12 cellular contexts compared by ENCODE assay signal in the genomic region with DNA sequence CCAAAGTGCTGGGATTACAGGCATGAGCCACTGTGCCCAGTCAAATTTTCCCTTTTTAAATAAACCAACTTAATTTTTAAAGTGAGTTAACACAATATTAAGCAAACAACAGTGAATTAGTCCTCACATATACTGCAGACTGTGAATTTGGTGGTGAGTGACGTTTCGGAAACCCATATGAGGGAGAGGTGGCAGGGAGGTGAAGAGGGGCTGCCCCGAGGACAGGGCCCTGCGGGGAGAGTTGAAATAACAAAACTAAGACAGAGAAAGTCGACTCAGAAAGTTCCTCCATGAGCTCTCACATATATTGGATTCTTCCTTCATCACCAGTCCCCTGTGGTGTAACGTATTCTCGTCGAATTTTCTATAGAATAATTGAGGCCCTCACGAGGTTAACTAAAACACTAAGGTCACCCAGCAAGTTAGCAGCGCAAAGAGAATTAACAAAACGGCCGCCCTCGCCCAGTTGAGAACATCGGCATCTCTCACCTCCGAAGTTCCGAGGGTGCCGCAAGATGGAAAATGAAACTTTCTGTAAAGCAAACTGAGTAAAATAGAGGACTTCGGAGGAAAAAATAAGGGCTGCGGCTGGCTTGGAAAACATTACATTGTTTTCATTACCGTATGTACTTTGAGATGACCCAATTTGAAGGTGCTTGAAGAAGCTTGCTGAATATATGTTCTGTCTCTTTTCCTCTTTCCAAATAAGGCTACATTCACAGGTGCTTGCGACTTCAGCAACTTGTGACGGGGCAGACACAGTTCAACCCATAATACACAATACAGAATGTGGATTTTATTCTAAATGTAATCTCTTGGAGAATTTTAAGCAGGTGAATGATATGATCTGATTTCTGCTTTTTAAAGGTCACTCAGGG.
DNase-seq lines count a peak whose midpoint lies in the region; ATAC-seq lines count a peak whose summit lies in the region.
"Had no signal": no experiment of that assay in that cellular context is flagged by ENCODE, and none has a peak within 500 bp of the region (broad histone marks: within the 10 kb centered on the region; RNA-seq: fewer than 3 reads in every experiment).

No MANE protein-coding gene starts in this region.

- H3K4me1 Mint-ChIP-seq in T-helper 17 cell: peaks cover 18% of the 10 kb centered on the region

- H3K27me3 Mint-ChIP-seq in T-helper 17 cell: no peaks in the 10 kb centered on the region

- H3K36me3 Mint-ChIP-seq in T-helper 17 cell (ENCODE audit: low read depth): no peaks in the 10 kb centered on the region

- peak in 2 of 3 donors; percentile 19 to 36 for DNase-seq in T-helper 17 cell
- peak; percentile 59 for DNase-seq in activated T-helper 9 cell treated with anti-CD3 and anti-CD28 coated beads, Interleukin-2, amount 50 U/mL, for 16 hours (ENCODE audit: low read depth)
- DNase-seq in stimulated activated CD4-positive, alpha-beta T cell treated with anti-CD3 and anti-CD28 coated beads, TNF-alpha, amount 100 ng/mL, for 48 hours (ENCODE audit: low read depth in 3 of 3): peak in 2 of 3 donors; percentile 53 to 59
- no peak for DNase-seq in DMS53 treated with DMSO at 0.1 percent for 48 hours (lab: John Stamatoyannopoulos, UW; ENCODE audit: unreplicated experiment)
- DNase-seq in NCI-H187 (lab: John Stamatoyannopoulos, UW): no peak
- DNase-seq: erythroblast, heart right ventricle, left ventricle myocardium inferior, MM.1S, NCI-H2171 had no signal

- H3K4me3 Mint-ChIP-seq in T-helper 17 cell: peak overlapping the region; percentile 92

- ATAC-seq in GM18861 (IDR thresholded peaks at IDR 0.05; ENCODE audit: unreplicated experiment) (peak; percentile 48), T-helper 17 cell (peak; percentile 96), HG03196 (IDR thresholded peaks at IDR 0.05; ENCODE audit: unreplicated experiment) (no peak)
- ATAC-seq: heart right ventricle had no signal

- no peaks in the 10 kb centered on the region for H3K9me3 ChIP-seq in T-helper 17 cell (ENCODE audit: control insufficient read depth, low read length, poor library complexity, severe bottlenecking)
- H3K9me3 ChIP-seq: heart right ventricle, left ventricle myocardium inferior had no signal

- H3K27ac Mint-ChIP-seq in T-helper 17 cell: peak overlapping the region; percentile 98

Comparison
In these comparisons a context has a peak if more than half of its experiments do, and no peak if none do; other contexts are left out.
1. DNase-seq: peak in T-helper 17 cell (2 of 3), activated T-helper 9 cell treated with anti-CD3 and anti-CD28 coated beads, Interleukin-2, amount 50 U/mL, for 16 hours (single experiment) and stimulated activated CD4-positive, alpha-beta T cell treated with anti-CD3 and anti-CD28 coated beads, TNF-alpha, amount 100 ng/mL, for 48 hours (2 of 3); none in DMS53 treated with DMSO at 0.1 percent for 48 hours (single experiment) and NCI-H187 (0 of 2).